ENCODE assay signal across 14 cellular contexts in genomic region chr2:58019209-58019608, GRCh38. TPM values are rescaled to one million over a fixed set of nuclear protein-coding genes. Genes with fewer than 3 reads are reported as not detected.
DNase-seq lines count a peak whose midpoint lies in the region; ATAC-seq and TF ChIP-seq lines count a peak whose summit lies in the region.
"Had no signal": no experiment of that assay in that cellular context is flagged by ENCODE, and none has a peak within 500 bp of the region (broad histone marks: within the 10 kb centered on the region; RNA-seq: fewer than 3 reads in every experiment).

No MANE protein-coding gene starts in this region.

- intact Hi-C loops in esophagus squamous epithelium (cut with DNase I) = no loop called here

- no peaks in the 10 kb centered on the region for H3K27me3 ChIP-seq in esophagus squamous epithelium
- H3K27me3 ChIP-seq: ascending aorta had no signal

- no peak for TF ChIP-seq CTCF in esophagus squamous epithelium (IDR thresholded peaks at IDR 0.05)

- no peaks in the 10 kb centered on the region for H3K36me3 ChIP-seq in esophagus squamous epithelium
- H3K36me3 ChIP-seq: ascending aorta had no signal

- peaks cover 0 to 5% (median 4%) of the 10 kb centered on the region in 3 donors for H3K9me3 ChIP-seq in esophagus squamous epithelium

- H3K4me1 ChIP-seq in esophagus squamous epithelium = no peaks in the 10 kb centered on the region
- H3K4me1 ChIP-seq: ascending aorta had no signal

- ATAC-seq in GM18907 (IDR thresholded peaks at IDR 0.05; ENCODE audit: unreplicated experiment) = peak; percentile 56
- ATAC-seq in HG02759 (IDR thresholded peaks at IDR 0.05; ENCODE audit: unreplicated experiment) = peak; percentile 68
- peak; percentile 77 for ATAC-seq in HG03575 (IDR thresholded peaks at IDR 0.05; ENCODE audit: extremely low read depth, insufficient number of reproducible peaks, low FRiP score, unreplicated experiment)
- ATAC-seq: effector memory CD8-positive, alpha-beta T cell; left colon; natural killer cell had no signal

- H3K4me3 ChIP-seq in esophagus squamous epithelium = no peak overlapping the region
- H3K4me3 ChIP-seq: ascending aorta had no signal

- WGBS in esophagus squamous epithelium, 2 donors = 56 to 58% methylated on average over 2 of the region's 2 CpGs

- DNase-seq in DMS53 (lab: John Stamatoyannopoulos, UW) (peak; percentile 36), D341Med (ENCODE audit: low spot score) (no peak), activated T-cell treated with anti-CD3 and anti-CD28 coated beads for 4 hours (no peak), AML-193 (lab: John Stamatoyannopoulos, UW) (no peak), esophagus squamous epithelium (lab: John Stamatoyannopoulos, UW) (no peak)
- DNase-seq: DND-41; effector memory CD8-positive, alpha-beta T cell; left colon; natural killer cell; NCI-H446 had no signal

- H3K27ac ChIP-seq in esophagus squamous epithelium = no peak overlapping the region
- H3K27ac ChIP-seq: ascending aorta had no signal

- TF ChIP-seq POLR2A in esophagus squamous epithelium (IDR thresholded peaks at IDR 0.05) = no peak

RNA-seq across cellular contexts. Expression of gene VRK2, which starts 27.4 kb away (rescaled TPM):
- total RNA-seq in esophagus squamous epithelium = 10 to 100 TPM; 17.9 to 33.6 (median 25.7) TPM
